ENCODE assay signal across 3 cellular contexts in the genomic region with DNA sequence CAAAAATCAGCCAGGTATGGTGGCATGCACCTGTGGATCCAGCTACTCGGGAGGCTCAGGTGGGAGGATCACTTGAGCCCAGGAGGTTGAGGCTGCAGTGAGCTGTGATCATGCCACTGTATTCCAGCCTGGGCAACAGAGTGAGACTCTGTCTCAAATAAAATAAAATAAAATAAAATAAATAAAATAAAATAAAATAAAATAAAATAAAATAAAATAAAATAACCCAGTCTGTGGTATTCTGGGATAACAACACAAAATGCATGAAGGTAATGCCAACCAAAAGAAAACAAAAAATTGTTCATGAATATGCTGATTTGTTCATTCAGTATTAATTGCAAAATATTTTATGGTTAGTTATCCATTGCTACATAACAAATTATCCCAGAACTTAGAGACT. TPM values are rescaled to one million over a fixed set of nuclear protein-coding genes. Genes with fewer than 3 reads are reported as not detected.
"Had no signal": no experiment of that assay in that cellular context is flagged by ENCODE, and none has a peak within 500 bp of the region (broad histone marks: within the 10 kb centered on the region; RNA-seq: fewer than 3 reads in every experiment).

No MANE protein-coding gene starts in this region.

RNA-seq across cellular contexts. Expression of a gene that starts 54.4 kb away (rescaled TPM):
- total RNA-seq: left ventricle myocardium superior, lower lobe of right lung, myocyte had no signal
